In the genomic region with DNA sequence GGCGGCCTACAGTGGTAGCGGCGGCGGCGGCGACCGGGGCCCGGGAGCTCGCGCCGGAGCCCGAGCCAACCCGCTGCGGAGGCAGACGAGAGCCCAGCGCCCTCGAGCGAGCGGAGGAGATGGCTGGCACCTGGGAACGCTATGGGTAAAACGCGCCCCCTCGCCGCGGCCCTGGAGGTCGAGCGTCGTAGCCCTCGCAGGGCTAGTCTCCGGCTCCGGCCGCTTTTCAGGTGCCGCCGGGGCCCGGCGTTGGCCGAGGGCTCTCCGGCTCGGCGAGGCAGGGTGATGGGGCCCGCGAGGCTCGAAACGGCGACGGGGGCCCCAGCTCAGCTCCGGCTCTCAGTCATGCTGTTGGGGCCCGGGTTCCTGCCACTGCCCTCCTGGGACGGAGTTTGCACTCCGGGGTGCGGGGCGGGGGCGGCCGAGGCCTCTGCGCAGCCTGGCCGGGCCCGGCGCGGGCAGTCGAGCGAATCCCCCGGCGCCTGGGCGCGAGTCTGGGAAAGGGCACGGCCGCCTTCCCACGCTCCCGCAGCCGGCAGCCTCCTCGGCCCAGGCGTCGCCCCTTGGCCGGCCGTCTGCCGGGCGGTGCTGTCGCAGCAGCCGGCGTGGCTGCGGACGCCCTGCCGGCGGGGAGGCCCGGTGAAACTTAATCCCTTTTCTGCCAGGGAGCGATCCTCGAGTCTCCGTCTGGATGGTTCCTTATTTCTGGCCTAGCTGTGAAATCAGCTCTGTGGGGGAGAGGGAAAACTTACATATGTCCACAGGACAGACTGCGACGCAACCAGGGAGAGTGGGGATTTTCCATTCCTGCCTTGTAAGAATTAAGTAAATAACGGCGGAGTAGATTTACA, we compare ENCODE assay signal across 8 cellular contexts. TPM values are rescaled to one million over a fixed set of nuclear protein-coding genes. Genes with fewer than 3 reads are reported as not detected.
DNase-seq lines count a peak whose midpoint lies in the region; ATAC-seq and TF ChIP-seq lines count a peak whose summit lies in the region.

No MANE protein-coding gene starts in this region.

- DNase-seq in GM13976 (ENCODE audit: low spot score) (peak; percentile 45), NT2/D1 (ENCODE audit: low read depth, low spot score) (no peak), glomerular visceral epithelial cell (ENCODE audit: extremely low spot score) (peak; percentile 44), osteoblast (ENCODE audit: insufficient read length, low spot score, missing footprints) (peak; percentile 84), vagina (ENCODE audit: extremely low spot score in 2 of 2) (no peak), SKM-1 treated with dmso at 0.1 percent for 144 hours (lab: John Stamatoyannopoulos, UW; ENCODE audit: unreplicated experiment) (no peak)
- peak; percentile 51 for DNase-seq in activated naive CD4-positive, alpha-beta T cell treated with anti-CD3 and anti-CD28 coated beads, Interleukin-2, amount 10 ng/mL, durations not matched to agents 7 days and 5 days

- peak; percentile 51 for ATAC-seq in HG02884 (IDR thresholded peaks at IDR 0.05; ENCODE audit: unreplicated experiment)

- intact Hi-C loops in vagina (cut with DNase I): no loop called here

- H3K4me2 ChIP-seq in osteoblast (ENCODE audit: insufficient read depth, low read length): peak overlapping the region; percentile 87

- peak overlapping the region; percentile 65 for H3K4me3 Mint-ChIP-seq in activated naive CD4-positive, alpha-beta T cell treated with anti-CD3 and anti-CD28 coated beads, Interleukin-2, amount 10 ng/mL, durations not matched to agents 7 days and 5 days

- peaks cover 3% of the 10 kb centered on the region for H4K20me1 ChIP-seq in osteoblast (ENCODE audit: insufficient read depth, low read length)

- H3K27me3 Mint-ChIP-seq in activated naive CD4-positive, alpha-beta T cell treated with anti-CD3 and anti-CD28 coated beads, Interleukin-2, amount 10 ng/mL, durations not matched to agents 7 days and 5 days: peaks cover 16% of the 10 kb centered on the region

- H3K36me3 ChIP-seq in NT2/D1 (ENCODE audit: insufficient read depth, insufficient read length, low read length): no peaks in the 10 kb centered on the region
- H3K36me3 ChIP-seq in osteoblast (ENCODE audit: insufficient read depth, low read length): no peaks in the 10 kb centered on the region
- no peaks in the 10 kb centered on the region for H3K36me3 ChIP-seq in vagina

- CTCF ChIA-PET in activated naive CD4-positive, alpha-beta T cell treated with anti-CD3 and anti-CD28 coated beads, Interleukin-2, amount 10 ng/mL, durations not matched to agents 7 days and 5 days (lab: Charles Lee): interaction anchor here (1.3 kb wide), 1 partner anchor 115 kb away, joined by 3 read pairs; no protein-coding TSS in a partner anchor

- H3K9me3 ChIP-seq in NT2/D1 (ENCODE audit: insufficient read depth, low read length) (no peaks in the 10 kb centered on the region), osteoblast (ENCODE audit: low read depth, low read length) (no peaks in the 10 kb centered on the region), vagina (no peaks in the 10 kb centered on the region)

- H3K27ac Mint-ChIP-seq in activated naive CD4-positive, alpha-beta T cell treated with anti-CD3 and anti-CD28 coated beads, Interleukin-2, amount 10 ng/mL, durations not matched to agents 7 days and 5 days: peak overlapping the region; percentile 78

- peaks cover 21% of the 10 kb centered on the region for H3K79me2 ChIP-seq in osteoblast (ENCODE audit: insufficient read depth, low read length)

- H3K27ac ChIP-seq in osteoblast (ENCODE audit: low read depth, low read length) (peak overlapping the region; percentile 63), vagina (peak overlapping the region; percentile 93)

- no peaks in the 10 kb centered on the region for H3K36me3 Mint-ChIP-seq in activated naive CD4-positive, alpha-beta T cell treated with anti-CD3 and anti-CD28 coated beads, Interleukin-2, amount 10 ng/mL, durations not matched to agents 7 days and 5 days

- peaks cover 23% of the 10 kb centered on the region for H3K4me1 Mint-ChIP-seq in activated naive CD4-positive, alpha-beta T cell treated with anti-CD3 and anti-CD28 coated beads, Interleukin-2, amount 10 ng/mL, durations not matched to agents 7 days and 5 days

- no peaks in the 10 kb centered on the region for H3K9me3 Mint-ChIP-seq in activated naive CD4-positive, alpha-beta T cell treated with anti-CD3 and anti-CD28 coated beads, Interleukin-2, amount 10 ng/mL, durations not matched to agents 7 days and 5 days

- H3K9ac ChIP-seq in NT2/D1 (ENCODE audit: insufficient read length, low read depth): peak overlapping the region; percentile 64

- H2AFZ ChIP-seq in osteoblast (ENCODE audit: low read length): peak overlapping the region; percentile 50

- TF ChIP-seq POLR2A in vagina (IDR thresholded peaks at IDR 0.05): no peak

- in situ Hi-C loops in GM13976 (cut with MboI; ENCODE audit: low sequenced_read_pairs, unreplicated experiment): no loop called here

- H3K27me3 ChIP-seq in NT2/D1 (ENCODE audit: insufficient read depth, insufficient read length) (peaks cover 38% of the 10 kb centered on the region), osteoblast (ENCODE audit: insufficient read depth, low read length) (peaks cover 22% of the 10 kb centered on the region), vagina (no peaks in the 10 kb centered on the region)

- peak overlapping the region; percentile 54 for H3K4me3 ChIP-seq in NT2/D1 (ENCODE audit: insufficient read length, low read depth)
- H3K4me3 ChIP-seq in osteoblast (ENCODE audit: insufficient read depth, low read length): peak overlapping the region; percentile 70
- peak overlapping the region; percentile 53 to 63 for H3K4me3 ChIP-seq in vagina

- TF ChIP-seq CTCF in GM13976 (IDR thresholded peaks at IDR 0.05; ENCODE audit: borderline replicate concordance, control extremely low read depth, extremely low read depth, insufficient read depth, missing control alignments) (no peak), osteoblast (IDR thresholded peaks at IDR 0.05; ENCODE audit: extremely low read depth, low read depth, low read length) (no peak), vagina (IDR thresholded peaks at IDR 0.05) (no peak)

- H3K4me1 ChIP-seq in NT2/D1 (ENCODE audit: insufficient read depth, insufficient read length): no peaks in the 10 kb centered on the region
- peaks cover 8% of the 10 kb centered on the region for H3K4me1 ChIP-seq in osteoblast (ENCODE audit: insufficient read depth, low read length)
- peaks cover 7% of the 10 kb centered on the region for H3K4me1 ChIP-seq in vagina

RNA-seq across cellular contexts. Expression of gene MID2, which starts 0.8 kb away (rescaled TPM):
- total RNA-seq in osteoblast (19.9 and 23.6 TPM in 2 replicates), vagina (25.5 TPM)

RNA-seq across cellular contexts. Expression of gene NCBP2L, which starts 49.0 kb away (rescaled TPM):
- total RNA-seq in osteoblast (not detected in 2 replicates), vagina (not detected)

RNA-seq across cellular contexts. Expression of gene TSC22D3, which starts 50.9 kb away (rescaled TPM):
- total RNA-seq in osteoblast (57.2 and 62.2 TPM in 2 replicates), vagina (780 TPM)

Comparison
In these comparisons a context has a peak if more than half of its experiments do, and no peak if none do; other contexts are left out.
1. DNase-seq: peak in GM13976 (single experiment), activated naive CD4-positive, alpha-beta T cell treated with anti-CD3 and anti-CD28 coated beads, Interleukin-2, amount 10 ng/mL, durations not matched to agents 7 days and 5 days (single experiment), glomerular visceral epithelial cell (single experiment) and osteoblast (single experiment); none in NT2/D1 (single experiment), vagina (0 of 2) and SKM-1 treated with dmso at 0.1 percent for 144 hours (single experiment).
2. RNA of gene TSC22D3, which starts 50.9 kb away (total RNA-seq): 780 TPM in vagina (single experiment); 57.2 to 62.2 TPM in osteoblast; every median in the first group is over 10 times any median in the second.
3. Peak in every context shown above with its lines, with median percentiles within 50 percentile points of each other: H3K4me3 ChIP-seq.